Comparison of ENCODE assay signal across 21 cellular contexts in the genomic region with DNA sequence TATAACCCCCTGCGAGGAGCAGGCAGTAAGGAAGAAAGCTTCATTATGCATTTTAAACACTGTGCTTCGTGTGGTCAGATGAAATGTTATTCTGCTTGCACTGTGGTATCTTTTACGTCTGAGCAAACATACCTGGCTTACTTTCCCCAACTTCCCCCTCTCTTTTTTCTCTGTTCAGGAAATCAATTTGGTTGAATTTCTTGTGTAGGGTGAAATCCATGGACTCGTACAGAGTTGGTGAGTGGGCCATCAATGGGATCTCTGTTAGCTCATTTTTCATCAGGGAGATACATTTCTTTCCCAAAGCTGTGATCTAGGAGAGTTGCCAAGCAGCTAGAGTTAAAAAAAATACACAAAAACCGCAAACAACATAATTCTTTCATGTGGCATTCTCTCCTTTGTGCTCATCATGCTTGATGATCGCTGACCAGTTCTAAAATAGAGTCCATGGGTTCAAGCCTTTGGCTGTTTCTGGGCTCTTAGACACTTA.
DNase-seq lines count a peak whose midpoint lies in the region; ATAC-seq and TF ChIP-seq lines count a peak whose summit lies in the region.
"Had no signal": no experiment of that assay in that cellular context is flagged by ENCODE, and none has a peak within 500 bp of the region (broad histone marks: within the 10 kb centered on the region; RNA-seq: fewer than 3 reads in every experiment).

No MANE protein-coding gene starts in this region.

- H2BK15ac ChIP-seq in mesenchymal stem cell (ENCODE audit: low read depth, poor library complexity, severe bottlenecking) = no peak overlapping the region

- no peak overlapping the region for H4K8ac ChIP-seq in mesenchymal stem cell (ENCODE audit: low read length)

- H3K4ac ChIP-seq in mesenchymal stem cell (ENCODE audit: low read depth in 1 of 2, low read length in 2 of 2) = no peak overlapping the region

- H3K4me2 ChIP-seq in mesenchymal stem cell (ENCODE audit: low read length, poor library complexity, severe bottlenecking) = no peak overlapping the region

- ATAC-seq in GM21737 (IDR thresholded peaks at IDR 0.05; ENCODE audit: unreplicated experiment) (no peak), HG03378 (IDR thresholded peaks at IDR 0.05; ENCODE audit: unreplicated experiment) (no peak)
- ATAC-seq: left lobe of liver; Panc1; sciatic nerve; stimulated activated naive CD8-positive, alpha-beta T cell treated with anti-CD3 and anti-CD28 coated beads, Interleukin-15, amount 100 ng/mL, for 72 hours had no signal

- CTCF ChIA-PET in HEK293 (lab: Yijun Ruan, JAX) = interaction anchor here (0.5 kb wide), 2 partner anchors 26 to 333 kb away, joined by 3 read pairs; no protein-coding TSS in a partner anchor

- H4K91ac ChIP-seq in mesenchymal stem cell (ENCODE audit: low read length) = no peak overlapping the region

- no peak overlapping the region for H2BK12ac ChIP-seq in mesenchymal stem cell (ENCODE audit: low read length in 2 of 2)

- H3K79me1 ChIP-seq in mesenchymal stem cell (replicated peaks; ENCODE audit: low read length, poor library complexity, severe bottlenecking) = no peaks in the 10 kb centered on the region

- H3K9ac ChIP-seq in mesenchymal stem cell (ENCODE audit: low read length) = no peak overlapping the region

- H3K36me3 ChIP-seq in HEK293 (ENCODE audit: control insufficient read depth in 2 of 2, insufficient read depth in 1 of 2, low read length in 2 of 2) (no peaks in the 10 kb centered on the region), mesenchymal stem cell (ENCODE audit: control insufficient read depth in 1 of 2, insufficient read depth in 2 of 2, low read depth in 1 of 2, low read length in 2 of 2) (no peaks in the 10 kb centered on the region)
- H3K36me3 ChIP-seq: adrenal gland, upper lobe of left lung had no signal

- peak overlapping the region; percentile 40 for H3K27ac ChIP-seq in HEK293 (ENCODE audit: extremely low read depth, low read depth, low read length)
- H3K27ac ChIP-seq in mesenchymal stem cell (ENCODE audit: low read length, poor library complexity, severe bottlenecking) = no peak overlapping the region
- H3K27ac ChIP-seq: adrenal gland, SK-N-MC, upper lobe of left lung had no signal

- no peak overlapping the region for H3K4me3 ChIP-seq in HEK293 (ENCODE audit: low read depth, low read length)
- no peak overlapping the region for H3K4me3 ChIP-seq in mesenchymal stem cell (ENCODE audit: insufficient read depth in 1 of 2, low read depth in 1 of 2, low read length in 2 of 2)
- H3K4me3 ChIP-seq: adrenal gland, SK-N-MC, upper lobe of left lung had no signal

- WGBS in mesenchymal stem cell = 88% methylated on average over 4 of the region's 6 CpGs

- H3K18ac ChIP-seq in mesenchymal stem cell (ENCODE audit: low read depth in 1 of 2, low read length in 2 of 2) = no peak overlapping the region

- H2AK5ac ChIP-seq in mesenchymal stem cell (ENCODE audit: low read length, severe bottlenecking) = no peak overlapping the region

- H2BK5ac ChIP-seq in mesenchymal stem cell (ENCODE audit: low read depth, low read length, poor library complexity, severe bottlenecking) = no peak overlapping the region

- H3K14ac ChIP-seq in mesenchymal stem cell (ENCODE audit: low read length in 2 of 2) = no peak overlapping the region

- DNase-seq in AG08395 (ENCODE audit: low spot score) (peak; percentile 19), astrocyte of the hippocampus (ENCODE audit: low read depth, low spot score) (peak; percentile 67), iris pigment epithelial cell (ENCODE audit: low read depth) (peak; percentile 75), superior temporal gyrus (ENCODE audit: extremely low spot score) (no peak), mesenchymal stem cell (no peak)
- DNase-seq: adrenal gland; CD4-positive, alpha-beta memory T cell; DND-41; NCI-H1092 treated with DMSO at 0.1 percent for 48 hours; NCI-H2107; occipital lobe; stimulated activated naive CD8-positive, alpha-beta T cell treated with anti-CD3 and anti-CD28 coated beads, Interleukin-15, amount 100 ng/mL, for 72 hours; T1000; upper lobe of left lung had no signal

- H3K4me1 ChIP-seq in HEK293 (ENCODE audit: control insufficient read depth, insufficient read depth, low read length) = peaks cover 10% of the 10 kb centered on the region
- H3K4me1 ChIP-seq in mesenchymal stem cell (ENCODE audit: control insufficient read depth, insufficient read depth, low read depth, low read length) = no peaks in the 10 kb centered on the region
- H3K4me1 ChIP-seq: adrenal gland, upper lobe of left lung had no signal

- no peak overlapping the region for H2BK120ac ChIP-seq in mesenchymal stem cell (ENCODE audit: low read depth, low read length)

- TF ChIP-seq CTCF in HEK293 (tag by site-specific recombination; IDR thresholded peaks at IDR 0.05) = no peak

- peaks cover 0 to 4% of the 10 kb centered on the region in 2 experiments for H3K27me3 ChIP-seq in mesenchymal stem cell (ENCODE audit: control insufficient read depth in 1 of 2, insufficient read depth in 1 of 2, low read length in 2 of 2)
- H3K27me3 ChIP-seq: adrenal gland, upper lobe of left lung had no signal

- H3K23ac ChIP-seq in mesenchymal stem cell (ENCODE audit: low read length in 2 of 2) = no peak overlapping the region

- POLR2A ChIA-PET in HEK293 (lab: Yijun Ruan, JAX) = no interaction called here

- H2AFZ ChIP-seq in mesenchymal stem cell (ENCODE audit: low read depth, low read length) = no peak overlapping the region

- H3K9me3 ChIP-seq in HEK293 (ENCODE audit: control insufficient read depth, insufficient read depth, low read depth, low read length) (no peaks in the 10 kb centered on the region), mesenchymal stem cell (ENCODE audit: control insufficient read depth, low read length) (no peaks in the 10 kb centered on the region)
- H3K9me3 ChIP-seq: adrenal gland, upper lobe of left lung had no signal

TF ChIP-seq in HEK293, 187 proteins besides CTCF, POLR2A, EP300 and RAD21:
- TF ChIP-seq ZNF549 (tag by site-specific recombination; IDR thresholded peaks at IDR 0.05) (no peak), ZEB2 (tag by site-specific recombination; IDR thresholded peaks at IDR 0.05) (no peak), GLIS1 (tag by site-specific recombination; IDR thresholded peaks at IDR 0.05) (peak; percentile 82), PRDM6 (tag by site-specific recombination; IDR thresholded peaks at IDR 0.05) (peak; percentile 25; the same call in 1 of the 2 replicates), ZSCAN23 (tag by site-specific recombination; IDR thresholded peaks at IDR 0.05) (no peak)

Comparison
In these comparisons a context has a peak if more than half of its experiments do, and no peak if none do; other contexts are left out.
1. DNase-seq: peak in AG08395 (single experiment), astrocyte of the hippocampus (single experiment) and iris pigment epithelial cell (single experiment); none in superior temporal gyrus (single experiment) and mesenchymal stem cell (single experiment).